8 cellular contexts compared by ENCODE assay signal in the genomic region with DNA sequence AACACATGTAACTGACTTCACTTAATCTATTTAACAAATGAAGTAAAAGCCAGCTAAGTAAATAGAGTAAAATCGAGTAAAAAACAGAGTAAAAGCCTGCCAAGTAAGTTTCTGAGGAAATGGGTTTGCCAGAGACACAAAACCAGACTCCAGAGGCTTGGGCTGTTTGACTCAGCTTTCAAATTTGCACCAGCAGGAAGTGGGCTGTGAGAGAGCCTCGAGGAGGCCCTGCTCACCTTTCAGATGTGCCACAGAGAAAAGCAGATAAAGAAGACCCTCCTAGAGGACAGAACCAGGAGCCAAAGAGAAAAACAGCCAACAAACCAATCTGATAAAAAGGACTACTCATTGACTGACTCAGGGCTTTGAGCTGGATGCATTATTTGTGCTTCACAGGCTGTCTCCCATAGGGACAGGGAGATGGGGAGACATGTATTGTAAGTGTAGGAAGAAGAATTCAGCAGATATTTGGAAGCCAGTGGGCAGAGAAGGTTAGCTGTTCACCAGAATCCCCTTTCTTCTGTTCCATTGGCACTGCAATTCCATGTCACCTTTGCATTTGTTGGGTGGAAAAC. TPM values are rescaled to one million over a fixed set of nuclear protein-coding genes. Genes with fewer than 3 reads are reported as not detected.
A peak's percentile ranks its signal among the peaks of the same experiment; 100 is the strongest.
DNase-seq lines count a peak whose midpoint lies in the region; ATAC-seq, FAIRE-seq and TF ChIP-seq lines count a peak whose summit lies in the region.

No MANE protein-coding gene starts in this region.

- no peaks in the 10 kb centered on the region for H3K4me1 ChIP-seq in left lung

- H3K9me3 ChIP-seq in left lung: no peaks in the 10 kb centered on the region

- H3K27me3 ChIP-seq in left lung: no peaks in the 10 kb centered on the region

- POLR2A ChIA-PET in HEK293T (lab: Yijun Ruan, JAX): interaction anchor here (1.9 kb wide), 1 partner anchor 14 kb away, joined by 10 read pairs; a partner anchor contains a TSS

- peak; percentile 92 for ATAC-seq in GM18858 (IDR thresholded peaks at IDR 0.05; ENCODE audit: unreplicated experiment)
- ATAC-seq in left lung: no peak

- peak; percentile 30 for FAIRE-seq in RCC 7860 (lab: Jason Lieb, UNC)

- peaks cover 0 to 8% of the 10 kb centered on the region in 2 donors for H3K36me3 ChIP-seq in left lung

- H3K4me3 ChIP-seq in left lung: no peak overlapping the region

- CTCF ChIA-PET in HEK293T (lab: Yijun Ruan, JAX): no interaction called here

- peak overlapping the region in 1 of 2 donors; percentile 66 for H3K27ac ChIP-seq in left lung

- intact Hi-C loops in posterior cingulate gyrus (cut with DNase I): no loop called here
- intact Hi-C loops in left lung (cut with DNase I): no loop called here

- DNase-seq in HCEC 1CT (peak; percentile 15), RCC 7860 (ENCODE audit: low spot score) (no peak), kidney tubule cell (ENCODE audit: low spot score) (peak; percentile 46), posterior cingulate gyrus (no peak), left lung (no peak), GM19240 (ENCODE audit: insufficient read length, low spot score) (no peak), HEK293T (ENCODE audit: extremely low spot score) (no peak)

- no peak for TF ChIP-seq CTCF in left lung (IDR thresholded peaks at IDR 0.05)

TF ChIP-seq in HEK293T, 16 proteins besides CTCF, POLR2A, EP300 and RAD21:
- TF ChIP-seq FOXK2 (IDR thresholded peaks at IDR 0.05) (no peak), LEF1 (IDR thresholded peaks at IDR 0.05; ENCODE audit: borderline replicate concordance) (no peak), TARDBP (IDR thresholded peaks at IDR 0.05) (no peak), FOXA1 (IDR thresholded peaks at IDR 0.05) (no peak)

RNA-seq across cellular contexts. Expression of a gene that starts 14.4 kb away (rescaled TPM):
- total RNA-seq in left lung: 10 to 100 TPM; 13.6 to 24.3 TPM

RNA-seq across cellular contexts. Expression of a gene that starts 20.8 kb away (rescaled TPM):
- 10 to 100 TPM in 1 of 2 donors, 1 to 10 TPM in 1; 4.5 to 25.6 TPM for total RNA-seq in left lung

RNA-seq across cellular contexts. Expression of a gene that starts 37.7 kb away (rescaled TPM):
- not detected for total RNA-seq in left lung

Comparison
In these comparisons a context has a peak if more than half of its experiments do, and no peak if none do; other contexts are left out.
1. DNase-seq: peak in HCEC 1CT (single experiment) and kidney tubule cell (single experiment); none in RCC 7860 (single experiment), posterior cingulate gyrus (0 of 10), left lung (0 of 2), GM19240 (single experiment) and HEK293T (single experiment).